9 cellular contexts compared by ENCODE assay signal in the genomic region with DNA sequence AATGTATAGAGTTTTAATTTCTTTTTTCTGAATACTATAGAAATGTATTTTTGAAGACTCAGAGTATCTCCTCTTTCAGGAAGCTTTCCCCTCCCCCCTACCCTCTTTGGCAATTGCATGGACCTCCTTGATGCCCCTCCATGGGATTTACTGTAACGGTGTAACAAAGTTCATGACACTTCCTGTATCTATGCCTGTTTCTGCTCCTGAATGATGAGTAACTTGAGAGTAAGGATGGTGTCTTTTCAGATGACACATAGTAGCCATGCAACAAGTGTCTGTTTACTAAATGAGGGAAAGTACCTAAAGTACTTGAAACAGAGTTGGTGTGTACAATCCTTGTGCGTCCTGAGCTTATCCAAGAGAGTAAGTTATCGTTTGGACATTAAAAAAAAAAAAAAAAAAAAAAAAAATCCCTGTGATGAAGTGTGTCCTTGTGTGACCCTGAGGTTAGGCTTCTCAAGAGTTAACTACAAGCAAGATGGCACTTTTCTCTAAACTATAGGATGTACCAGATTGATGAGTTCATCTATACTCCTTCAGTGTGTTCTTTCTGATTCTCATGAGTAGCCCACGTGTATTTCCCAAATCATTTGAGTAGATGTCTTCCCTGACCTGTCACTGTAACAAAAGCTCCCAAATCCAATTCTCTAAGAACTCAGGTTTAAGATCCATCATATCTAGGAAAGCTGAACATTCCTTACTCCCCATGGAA. TPM values are rescaled to one million over a fixed set of nuclear protein-coding genes. Genes with fewer than 3 reads are reported as not detected.
DNase-seq lines count a peak whose midpoint lies in the region; ATAC-seq lines count a peak whose summit lies in the region.
"Had no signal": no experiment of that assay in that cellular context is flagged by ENCODE, and none has a peak within 500 bp of the region (broad histone marks: within the 10 kb centered on the region; RNA-seq: fewer than 3 reads in every experiment).

No MANE protein-coding gene starts in this region.

- H3K36me3 Mint-ChIP-seq in activated T-helper 1 cell treated with anti-CD3 and anti-CD28 coated beads, Interleukin-12 subunit alpha, Interleukin-12 subunit beta, Interleukin-2, Interleukin-4 antibody, amounts not matched to agents 30 ng/mL and 10 ng/mL and 1 ng/mL, durations not matched to agents 14 hours and 24 hours and 36 hours (ENCODE audit: low read depth) = no peaks in the 10 kb centered on the region

- peaks cover 69% of the 10 kb centered on the region for H3K4me1 Mint-ChIP-seq in activated T-helper 1 cell treated with anti-CD3 and anti-CD28 coated beads, Interleukin-12 subunit alpha, Interleukin-12 subunit beta, Interleukin-2, Interleukin-4 antibody, amounts not matched to agents 30 ng/mL and 10 ng/mL and 1 ng/mL, durations not matched to agents 14 hours and 24 hours and 36 hours (ENCODE audit: low read depth)

- ATAC-seq in GM18907 (IDR thresholded peaks at IDR 0.05; ENCODE audit: unreplicated experiment) (peak; percentile 77), HG03045 (IDR thresholded peaks at IDR 0.05; ENCODE audit: unreplicated experiment) (peak; percentile 80)
- ATAC-seq: K562 had no signal

- peak overlapping the region; percentile 69 for H3K4me3 Mint-ChIP-seq in activated T-helper 1 cell treated with anti-CD3 and anti-CD28 coated beads, Interleukin-12 subunit alpha, Interleukin-12 subunit beta, Interleukin-2, Interleukin-4 antibody, amounts not matched to agents 30 ng/mL and 10 ng/mL and 1 ng/mL, durations not matched to agents 14 hours and 24 hours and 36 hours

- peaks cover 2% of the 10 kb centered on the region for H3K27me3 Mint-ChIP-seq in activated T-helper 1 cell treated with anti-CD3 and anti-CD28 coated beads, Interleukin-12 subunit alpha, Interleukin-12 subunit beta, Interleukin-2, Interleukin-4 antibody, amounts not matched to agents 30 ng/mL and 10 ng/mL and 1 ng/mL, durations not matched to agents 14 hours and 24 hours and 36 hours (ENCODE audit: insufficient read depth)

- H3K9me3 Mint-ChIP-seq in activated T-helper 1 cell treated with anti-CD3 and anti-CD28 coated beads, Interleukin-12 subunit alpha, Interleukin-12 subunit beta, Interleukin-2, Interleukin-4 antibody, amounts not matched to agents 30 ng/mL and 10 ng/mL and 1 ng/mL, durations not matched to agents 14 hours and 24 hours and 36 hours = no peaks in the 10 kb centered on the region

- no peak overlapping the region for H3K27ac ChIP-seq in substantia nigra (ENCODE audit: low read depth, low read length, poor library complexity, severe bottlenecking)

- DNase-seq in AG08395 (ENCODE audit: low spot score) (peak; percentile 20), NCI-H526 (lab: John Stamatoyannopoulos, UW) (no peak), substantia nigra (lab: John Stamatoyannopoulos, UW) (no peak), HUDEP-2 (lab: John Stamatoyannopoulos, UW; ENCODE audit: unreplicated experiment in 76 of 76) (no peak), OCI-M1 (lab: John Stamatoyannopoulos, UW) (no peak)
- no peak for DNase-seq in activated T-helper 1 cell treated with anti-CD3 and anti-CD28 coated beads, Interleukin-12 subunit alpha, Interleukin-12 subunit beta, Interleukin-2, Interleukin-4 antibody, amounts not matched to agents 30 ng/mL and 10 ng/mL and 1 ng/mL, durations not matched to agents 14 hours and 24 hours and 36 hours (ENCODE audit: low spot score)

- intact Hi-C loops in activated T-helper 1 cell treated with anti-CD3 and anti-CD28 coated beads, Interleukin-12 subunit alpha, Interleukin-12 subunit beta, Interleukin-2, Interleukin-4 antibody, amounts not matched to agents 30 ng/mL and 10 ng/mL and 1 ng/mL, durations not matched to agents 14 hours and 24 hours and 36 hours (cut with micrococcal nuclease) = loop anchor here (1.0 to 5.0 kb wide), 12 partner anchors 19 to 541 kb away; partner anchors contain the start of gene FLI1

- peak overlapping the region; percentile 96 for H3K27ac Mint-ChIP-seq in activated T-helper 1 cell treated with anti-CD3 and anti-CD28 coated beads, Interleukin-12 subunit alpha, Interleukin-12 subunit beta, Interleukin-2, Interleukin-4 antibody, amounts not matched to agents 30 ng/mL and 10 ng/mL and 1 ng/mL, durations not matched to agents 14 hours and 24 hours and 36 hours

RNA-seq across cellular contexts. Expression of gene ETS1, which starts 7.4 kb away (rescaled TPM):
- 609 and 619 TPM in 2 replicates for total RNA-seq in activated T-helper 1 cell treated with anti-CD3 and anti-CD28 coated beads, Interleukin-12 subunit alpha, Interleukin-12 subunit beta, Interleukin-2, Interleukin-4 antibody, amounts not matched to agents 30 ng/mL and 10 ng/mL and 1 ng/mL, durations not matched to agents 14 hours and 24 hours and 36 hours
